In the genomic region with DNA sequence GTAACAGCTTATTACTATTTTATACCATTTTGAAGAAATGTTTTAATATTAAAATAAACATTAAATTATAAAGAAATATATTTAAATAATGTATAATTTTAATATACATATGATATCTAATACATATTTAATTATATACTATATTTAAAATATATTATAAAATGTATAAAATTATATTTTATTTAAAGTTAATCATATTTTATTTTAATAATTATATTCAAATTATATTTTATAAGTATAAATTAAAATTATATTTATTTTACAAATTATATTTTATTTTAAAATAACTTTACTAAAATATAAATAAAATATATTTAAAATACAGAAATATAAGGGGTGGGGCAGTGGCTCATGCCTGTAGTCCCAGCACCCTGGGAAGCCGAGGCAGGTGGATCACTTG, we compare ENCODE assay signal across 23 cellular contexts. TPM values are rescaled to one million over a fixed set of nuclear protein-coding genes. Genes with fewer than 3 reads are reported as not detected.
A peak's percentile ranks its signal among the peaks of the same experiment; 100 is the strongest.
DNase-seq lines count a peak whose midpoint lies in the region; ATAC-seq, FAIRE-seq and TF ChIP-seq lines count a peak whose summit lies in the region.
"Had no signal": no experiment of that assay in that cellular context is flagged by ENCODE, and none has a peak within 500 bp of the region (broad histone marks: within the 10 kb centered on the region; RNA-seq: fewer than 3 reads in every experiment).

No MANE protein-coding gene starts in this region.

- H3K4me1 ChIP-seq in small intestine (ENCODE audit: control insufficient read depth in 2 of 2, insufficient read depth in 1 of 2, low read depth in 1 of 2, low read length in 1 of 2) = no peaks in the 10 kb centered on the region

- peaks cover 8% of the 10 kb centered on the region for H3K9me3 Mint-ChIP-seq in WTC11
- no peaks in the 10 kb centered on the region for H3K9me3 Mint-ChIP-seq in activated CD4-positive, alpha-beta T cell treated with anti-CD3 and anti-CD28 coated beads for 36 hours (ENCODE audit: low read depth)
- H3K9me3 Mint-ChIP-seq: HFFc6 had no signal

- DNase-seq in WTC11 (ENCODE audit: low spot score) = no peak
- DNase-seq in frontal cortex (ENCODE audit: low spot score in 2 of 2) = no peak
- no peak for DNase-seq in small intestine
- DNase-seq in activated CD4-positive, alpha-beta T cell treated with anti-CD3 and anti-CD28 coated beads for 36 hours = no peak
- DNase-seq in stimulated activated CD4-positive, alpha-beta T cell treated with anti-CD3 and anti-CD28 coated beads, Interleukin-2, amount 100 ng/mL, for 24 hours = no peak
- DNase-seq: 8988T; C1 segment of cervical spinal cord; Calu3; CD4-positive, alpha-beta memory T cell; COR-L47; DMS153; DND-41; GDM1; GOT3; HFFc6 had no signal

- no peak overlapping the region for H3K27ac Mint-ChIP-seq in WTC11
- no peak overlapping the region for H3K27ac Mint-ChIP-seq in activated CD4-positive, alpha-beta T cell treated with anti-CD3 and anti-CD28 coated beads for 36 hours
- H3K27ac Mint-ChIP-seq: CD4-positive, alpha-beta memory T cell; HFFc6 had no signal

- H3K27ac ChIP-seq in small intestine (ENCODE audit: low read depth in 1 of 2, low read length in 1 of 2) = no peak overlapping the region

- no peaks in the 10 kb centered on the region for H3K36me3 ChIP-seq in small intestine (ENCODE audit: control insufficient read depth in 2 of 2, insufficient read depth in 2 of 2, low read length in 2 of 2)
- H3K36me3 ChIP-seq: HAP-1 had no signal

- no peak overlapping the region for H3K4me3 Mint-ChIP-seq in WTC11
- no peak overlapping the region for H3K4me3 Mint-ChIP-seq in activated CD4-positive, alpha-beta T cell treated with anti-CD3 and anti-CD28 coated beads for 36 hours
- H3K4me3 Mint-ChIP-seq: CD4-positive, alpha-beta memory T cell; HFFc6 had no signal

- POLR2A ChIA-PET in WTC11 (lab: Charles Lee) = no interaction called here
- POLR2A ChIA-PET in activated CD4-positive, alpha-beta T cell treated with anti-CD3 and anti-CD28 coated beads for 36 hours (lab: Charles Lee) = no interaction called here

- CTCF ChIA-PET in WTC11 (lab: Charles Lee) = interaction anchor here (0.5 to 1.1 kb wide), 2 partner anchors 10 to 20 kb away, joined by 3 read pairs; no protein-coding TSS in a partner anchor
- CTCF ChIA-PET in activated CD4-positive, alpha-beta T cell treated with anti-CD3 and anti-CD28 coated beads for 36 hours (lab: Charles Lee) = interaction anchor here (1.6 kb wide), 1 partner anchor 82 kb away, joined by 5 read pairs; no protein-coding TSS in a partner anchor

- H3K4me1 Mint-ChIP-seq in WTC11 = peaks cover 15% of the 10 kb centered on the region
- H3K4me1 Mint-ChIP-seq in activated CD4-positive, alpha-beta T cell treated with anti-CD3 and anti-CD28 coated beads for 36 hours = peaks cover 11% of the 10 kb centered on the region

- intact Hi-C loops in activated CD4-positive, alpha-beta T cell treated with anti-CD3 and anti-CD28 coated beads for 36 hours (cut with DNase I, micrococcal nuclease) = no loop called here

- FAIRE-seq in G401.6 (lab: Jason Lieb, UNC) (peak; percentile 100), frontal cortex (lab: Jason Lieb, UNC) (peak; percentile 99), small intestine (lab: Jason Lieb, UNC) (peak; percentile 98)
- FAIRE-seq: GM12878, GM19239, H54 had no signal

- TF ChIP-seq CTCF in WTC11 (IDR thresholded peaks at IDR 0.05) = no peak

- H3K27me3 Mint-ChIP-seq in WTC11 (ENCODE audit: low read depth) = no peaks in the 10 kb centered on the region; the same call in 1 of the 2 replicates
- H3K27me3 Mint-ChIP-seq in activated CD4-positive, alpha-beta T cell treated with anti-CD3 and anti-CD28 coated beads for 36 hours = peaks cover 20% of the 10 kb centered on the region

- no peaks in the 10 kb centered on the region for H3K9me3 ChIP-seq in small intestine (ENCODE audit: control insufficient read depth, low read depth)
- H3K9me3 ChIP-seq: HAP-1 had no signal

- no peaks in the 10 kb centered on the region for H3K27me3 ChIP-seq in small intestine (ENCODE audit: control insufficient read depth in 2 of 2, insufficient read depth in 2 of 2, low read length in 2 of 2)

- H3K4me3 ChIP-seq in small intestine (ENCODE audit: low read depth in 1 of 2, low read length in 2 of 2) = no peak overlapping the region
- H3K4me3 ChIP-seq: GM12878, HAP-1 had no signal

- ATAC-seq in WTC11 (no peak), GM21447 (IDR thresholded peaks at IDR 0.05; ENCODE audit: unreplicated experiment) (no peak)
- no peak for ATAC-seq in activated CD4-positive, alpha-beta T cell treated with anti-CD3 and anti-CD28 coated beads for 36 hours
- ATAC-seq: GM12878 had no signal

- H3K36me3 Mint-ChIP-seq in WTC11 = no peaks in the 10 kb centered on the region
- H3K36me3 Mint-ChIP-seq in activated CD4-positive, alpha-beta T cell treated with anti-CD3 and anti-CD28 coated beads for 36 hours (ENCODE audit: low read depth) = no peaks in the 10 kb centered on the region
- H3K36me3 Mint-ChIP-seq: CD4-positive, alpha-beta memory T cell had no signal

- WGBS in small intestine, 3 donors = 92 to 98% (median 96%) methylated on average over 1 of the region's 1 CpG

TF ChIP-seq in WTC11, 78 proteins besides CTCF, POLR2A, EP300 and RAD21:
- no peak for TF ChIP-seq EMX1 (CRISPR knock-in tag; IDR thresholded peaks at IDR 0.05)
- TF ChIP-seq HMGA2 (CRISPR knock-in tag; IDR thresholded peaks at IDR 0.05) = peak; percentile 98; the same call in 1 of the 2 replicates

RNA-seq across cellular contexts. Expression of gene CRYGD, which starts 2.1 kb away (rescaled TPM):
- total RNA-seq in WTC11 (2021) = 4.6 to 6.3 TPM (median 5.7 TPM) in 3 replicates
- 2.4 TPM for total RNA-seq in frontal cortex
- under 1 TPM in 1 of 3 donors, not detected in 2; 0.15 TPM for polyA plus RNA-seq in small intestine
- total RNA-seq in activated CD4-positive, alpha-beta T cell treated with anti-CD3 and anti-CD28 coated beads for 36 hours = not detected
- total RNA-seq: A673; Calu3; CD4-positive, alpha-beta memory T cell; GM12878; HFFc6 had no signal
- polyA plus RNA-seq: BJ; CD4-positive, alpha-beta memory T cell; GM12878 had no signal

RNA-seq across cellular contexts. Expression of gene CRYGC, which starts 7.4 kb away (rescaled TPM):
- total RNA-seq in WTC11 (2021) (not detected in 3 replicates), frontal cortex (not detected)
- not detected for polyA plus RNA-seq in small intestine
- not detected for total RNA-seq in activated CD4-positive, alpha-beta T cell treated with anti-CD3 and anti-CD28 coated beads for 36 hours
- total RNA-seq: A673; Calu3; CD4-positive, alpha-beta memory T cell; GM12878; HFFc6 had no signal
- polyA plus RNA-seq: BJ; CD4-positive, alpha-beta memory T cell; GM12878 had no signal

RNA-seq across cellular contexts. Expression of gene CRYGB, which starts 23.7 kb away (rescaled TPM):
- total RNA-seq in WTC11 (2021) (0.87 TPM in 1 of 3 replicates, not detected in the others), frontal cortex (not detected)
- not detected for polyA plus RNA-seq in small intestine
- not detected for total RNA-seq in activated CD4-positive, alpha-beta T cell treated with anti-CD3 and anti-CD28 coated beads for 36 hours
- total RNA-seq: A673; Calu3; CD4-positive, alpha-beta memory T cell; GM12878; HFFc6 had no signal
- polyA plus RNA-seq: BJ; CD4-positive, alpha-beta memory T cell; GM12878 had no signal

RNA-seq across cellular contexts. Expression of gene CRYGA, which starts 41.1 kb away (rescaled TPM):
- total RNA-seq in WTC11 (2021) (not detected in 3 replicates), frontal cortex (not detected)
- polyA plus RNA-seq in small intestine = not detected
- not detected for total RNA-seq in activated CD4-positive, alpha-beta T cell treated with anti-CD3 and anti-CD28 coated beads for 36 hours
- total RNA-seq: A673; Calu3; CD4-positive, alpha-beta memory T cell; GM12878; HFFc6 had no signal
- polyA plus RNA-seq: BJ; CD4-positive, alpha-beta memory T cell; GM12878 had no signal
